ENCODE assay signal across 9 cellular contexts in genomic region chr1:19467199-19468187, GRCh38. TPM values are rescaled to one million over a fixed set of nuclear protein-coding genes. Genes with fewer than 3 reads are reported as not detected.
DNase-seq lines count a peak whose midpoint lies in the region; ATAC-seq and TF ChIP-seq lines count a peak whose summit lies in the region.
"Had no signal": no experiment of that assay in that cellular context is flagged by ENCODE, and none has a peak within 500 bp of the region (broad histone marks: within the 10 kb centered on the region; RNA-seq: fewer than 3 reads in every experiment).

No MANE protein-coding gene starts in this region.

- H3K9me2 ChIP-seq in hepatocyte (replicated peaks; ENCODE audit: insufficient read depth): no peaks in the 10 kb centered on the region

- H3K79me2 ChIP-seq in hepatocyte: peaks cover 96% of the 10 kb centered on the region

- peak overlapping the region; percentile 65 for H3K4me2 ChIP-seq in hepatocyte

- H3K9me3 Mint-ChIP-seq in activated CD8-positive, alpha-beta T cell treated with anti-CD3 and anti-CD28 coated beads for 36 hours: no peaks in the 10 kb centered on the region

- H3K4me3 ChIP-seq in hepatocyte (no peak overlapping the region), skin epidermis (no peak overlapping the region), right atrium auricular region (no peak overlapping the region)

- WGBS in hepatocyte (ENCODE audit: low lambda C conversion rate, missing lambda C conversion rate): 77% methylated on average over 14 of the region's 14 CpGs

- H3K27ac Mint-ChIP-seq in activated CD8-positive, alpha-beta T cell treated with anti-CD3 and anti-CD28 coated beads for 36 hours: peak overlapping the region; percentile 94

- H3K9me3 ChIP-seq in hepatocyte (ENCODE audit: low read depth) (no peaks in the 10 kb centered on the region), right atrium auricular region (no peaks in the 10 kb centered on the region)

- DNase-seq in G401 (ENCODE audit: low spot score) (peak; percentile 77), hepatocyte (ENCODE audit: low spot score) (peak; percentile 50), GM19240 (ENCODE audit: insufficient read length, low spot score) (no peak), right atrium auricular region (ENCODE audit: low spot score) (no peak)
- DNase-seq in activated CD8-positive, alpha-beta T cell treated with anti-CD3 and anti-CD28 coated beads for 36 hours: no peak
- DNase-seq: DMS53, NCI-H2171 had no signal

- no peak overlapping the region for H2AFZ ChIP-seq in hepatocyte

- peaks cover 46% of the 10 kb centered on the region for H3K36me3 Mint-ChIP-seq in activated CD8-positive, alpha-beta T cell treated with anti-CD3 and anti-CD28 coated beads for 36 hours (ENCODE audit: low read depth)

- intact Hi-C loops in activated CD8-positive, alpha-beta T cell treated with anti-CD3 and anti-CD28 coated beads for 36 hours (cut with micrococcal nuclease): no loop called here

- ATAC-seq in activated CD8-positive, alpha-beta T cell treated with anti-CD3 and anti-CD28 coated beads for 36 hours: no peak
- no peak for ATAC-seq in HG03378 (IDR thresholded peaks at IDR 0.05; ENCODE audit: unreplicated experiment)

- peaks cover 92% of the 10 kb centered on the region for H4K20me1 ChIP-seq in hepatocyte (ENCODE audit: insufficient read depth, poor library complexity, severe bottlenecking)

- no peaks in the 10 kb centered on the region for H3K36me3 ChIP-seq in hepatocyte (replicated peaks; ENCODE audit: insufficient read depth, low read depth)
- H3K36me3 ChIP-seq in right atrium auricular region: no peaks in the 10 kb centered on the region

- H3K4me1 Mint-ChIP-seq in activated CD8-positive, alpha-beta T cell treated with anti-CD3 and anti-CD28 coated beads for 36 hours (ENCODE audit: low read depth): peaks cover 93% of the 10 kb centered on the region

- H3K27me3 Mint-ChIP-seq in activated CD8-positive, alpha-beta T cell treated with anti-CD3 and anti-CD28 coated beads for 36 hours: no peaks in the 10 kb centered on the region

- H3K4me1 ChIP-seq in hepatocyte (ENCODE audit: insufficient read depth) (peaks cover 51% of the 10 kb centered on the region), right atrium auricular region (peaks cover 0 to 82% of the 10 kb centered on the region in 2 donors)

- H3K27ac ChIP-seq in hepatocyte (peak overlapping the region; percentile 88), skin epidermis (peak overlapping the region in 15 of 21 experiments; percentile 21 to 77 (median 56)), right atrium auricular region (no peak overlapping the region)

- in situ Hi-C loops in G401 (cut with HindIII; ENCODE audit: low sequenced_read_pairs): no loop called here

- no peak overlapping the region for H3K4me3 Mint-ChIP-seq in activated CD8-positive, alpha-beta T cell treated with anti-CD3 and anti-CD28 coated beads for 36 hours

- no peak for TF ChIP-seq CTCF in activated CD8-positive, alpha-beta T cell treated with anti-CD3 and anti-CD28 coated beads for 36 hours (IDR thresholded peaks at IDR 0.05)
- TF ChIP-seq CTCF in hepatocyte (IDR thresholded peaks at IDR 0.05; ENCODE audit: poor library complexity) (no peak), right atrium auricular region (IDR thresholded peaks at IDR 0.05) (no peak)

- H3K27me3 ChIP-seq in hepatocyte (no peaks in the 10 kb centered on the region), right atrium auricular region (no peaks in the 10 kb centered on the region)

- POLR2A ChIA-PET in activated CD8-positive, alpha-beta T cell treated with anti-CD3 and anti-CD28 coated beads for 36 hours (lab: Charles Lee): interaction anchor here (1.0 to 15.0 kb wide), 5 partner anchors 8 to 130 kb away, joined by 4 to 213 read pairs (median 4); partner anchors contain the start of gene CAPZB

- CTCF ChIA-PET in activated CD8-positive, alpha-beta T cell treated with anti-CD3 and anti-CD28 coated beads for 36 hours (lab: Charles Lee): interaction anchor here (1.3 to 3.0 kb wide), 5 partner anchors 9 to 22 kb away, joined by 3 to 13 read pairs (median 6); no protein-coding TSS in a partner anchor

RNA-seq across cellular contexts. Expression of gene CAPZB, which starts 17.8 kb away (rescaled TPM):
- 342 and 345 TPM in 2 replicates for total RNA-seq in G401 (2014; rRNA removed; shearing (Covaris generic))
- total RNA-seq in activated CD8-positive, alpha-beta T cell treated with anti-CD3 and anti-CD28 coated beads for 36 hours: 100 to 1,000 TPM; 335 to 340 TPM
- total RNA-seq in hepatocyte: 139 and 165 TPM in 2 replicates
- 260 and 261 TPM in 2 replicates for polyA plus RNA-seq in hepatocyte
- 100 to 1,000 TPM in 1 of 2 donors, 10 to 100 TPM in 1; 87.8 to 122 TPM for total RNA-seq in right atrium auricular region

Comparison
In these comparisons a context has a peak if more than half of its experiments do, and no peak if none do; other contexts are left out.
1. DNase-seq: peak in G401 (single experiment) and hepatocyte (single experiment); none in activated CD8-positive, alpha-beta T cell treated with anti-CD3 and anti-CD28 coated beads for 36 hours (single experiment), GM19240 (single experiment) and right atrium auricular region (single experiment).
2. H3K27ac ChIP-seq: peak in hepatocyte (single experiment) and skin epidermis (15 of 21); none in right atrium auricular region (0 of 2).